9 cellular contexts compared by ENCODE assay signal in genomic region chr11:46295996-46296519, GRCh38. TPM values are rescaled to one million over a fixed set of nuclear protein-coding genes. Genes with fewer than 3 reads are reported as not detected.
DNase-seq lines count a peak whose midpoint lies in the region; ATAC-seq and TF ChIP-seq lines count a peak whose summit lies in the region.
"Had no signal": no experiment of that assay in that cellular context is flagged by ENCODE, and none has a peak within 500 bp of the region (broad histone marks: within the 10 kb centered on the region; RNA-seq: fewer than 3 reads in every experiment).

No MANE protein-coding gene starts in this region.

- H3K9me3 ChIP-seq in HUES6 (ENCODE audit: control insufficient read depth, insufficient read depth, low read depth, low read length) (no peaks in the 10 kb centered on the region), ascending aorta (no peaks in the 10 kb centered on the region)

- ATAC-seq in stimulated activated naive CD8-positive, alpha-beta T cell treated with anti-CD3 and anti-CD28 coated beads, Interleukin-15, amount 100 ng/mL, for 72 hours = peak; percentile 10
- no peak for ATAC-seq in GM21381 (IDR thresholded peaks at IDR 0.05; ENCODE audit: unreplicated experiment)

- peak overlapping the region; percentile 60 for H3K4me3 ChIP-seq in HUES6 (ENCODE audit: low read depth, low read length)
- peak overlapping the region; percentile 52 to 77 for H3K4me3 ChIP-seq in ascending aorta

- H3K4me3 Mint-ChIP-seq in stimulated activated naive CD8-positive, alpha-beta T cell treated with anti-CD3 and anti-CD28 coated beads, Interleukin-15, amount 100 ng/mL, for 72 hours = peak overlapping the region; percentile 89 to 91

- H3K27ac ChIP-seq in HUES6 (ENCODE audit: low read depth, low read length) = peak overlapping the region; percentile 80; the same call in 1 of the 2 replicates
- no peak overlapping the region for H3K27ac ChIP-seq in ascending aorta

- intact Hi-C loops in ascending aorta (cut with DNase I) = loop anchor here (1.0 to 10.0 kb wide), 2 partner anchors 53 to 171 kb away; partner anchors contain the start of gene PHF21A

- H3K36me3 ChIP-seq in HUES6 (ENCODE audit: control insufficient read depth, insufficient read depth, low read length) = no peaks in the 10 kb centered on the region
- no peaks in the 10 kb centered on the region for H3K36me3 ChIP-seq in ascending aorta

- H3K9me3 Mint-ChIP-seq in stimulated activated naive CD8-positive, alpha-beta T cell treated with anti-CD3 and anti-CD28 coated beads, Interleukin-15, amount 100 ng/mL, for 72 hours = no peaks in the 10 kb centered on the region

- H3K9ac ChIP-seq in HUES6 (ENCODE audit: low read length) = peak overlapping the region; percentile 72

- H3K4me1 Mint-ChIP-seq in stimulated activated naive CD8-positive, alpha-beta T cell treated with anti-CD3 and anti-CD28 coated beads, Interleukin-15, amount 100 ng/mL, for 72 hours = peaks cover 15% of the 10 kb centered on the region

- no peak for DNase-seq in ascending aorta (ENCODE audit: low spot score in 2 of 2)
- peak; percentile 52 for DNase-seq in islet precursor cell
- no peak for DNase-seq in stimulated activated naive CD8-positive, alpha-beta T cell treated with anti-CD3 and anti-CD28 coated beads, Interleukin-15, amount 100 ng/mL, for 72 hours
- DNase-seq in NCI-H82 treated with DMSO at 0.1 percent for 48 hours (lab: John Stamatoyannopoulos, UW; ENCODE audit: unreplicated experiment) = no peak
- DNase-seq in cerebellar nuclear complex (lab: John Stamatoyannopoulos, UW) = no peak
- DNase-seq in UCSD-AML1 (lab: John Stamatoyannopoulos, UW; ENCODE audit: unreplicated experiment) = no peak
- DNase-seq: NCI-H1436 treated with DMSO at 0.1 percent for 48 hours had no signal

- no peak overlapping the region for H3K27ac Mint-ChIP-seq in stimulated activated naive CD8-positive, alpha-beta T cell treated with anti-CD3 and anti-CD28 coated beads, Interleukin-15, amount 100 ng/mL, for 72 hours

- peaks cover 49% of the 10 kb centered on the region for H3K4me1 ChIP-seq in HUES6 (ENCODE audit: control insufficient read depth, insufficient read depth, low read length)
- peaks cover 7 to 27% of the 10 kb centered on the region in 2 donors for H3K4me1 ChIP-seq in ascending aorta

- TF ChIP-seq CTCF in ascending aorta (IDR thresholded peaks at IDR 0.05) = no peak

- H3K27me3 Mint-ChIP-seq in stimulated activated naive CD8-positive, alpha-beta T cell treated with anti-CD3 and anti-CD28 coated beads, Interleukin-15, amount 100 ng/mL, for 72 hours = peaks cover 36% of the 10 kb centered on the region

- H3K27me3 ChIP-seq in HUES6 (ENCODE audit: control insufficient read depth, insufficient read depth, low read length) (no peaks in the 10 kb centered on the region), ascending aorta (no peaks in the 10 kb centered on the region)

RNA-seq across cellular contexts. Expression of gene CREB3L1, which starts 18.6 kb away (rescaled TPM):
- 11.4 TPM for total RNA-seq in ascending aorta

RNA-seq across cellular contexts. Expression of gene DGKZ, which starts 51.2 kb away (rescaled TPM):
- 123 TPM for total RNA-seq in ascending aorta
